ENCODE assay signal across 1 cellular context in the genomic region with DNA sequence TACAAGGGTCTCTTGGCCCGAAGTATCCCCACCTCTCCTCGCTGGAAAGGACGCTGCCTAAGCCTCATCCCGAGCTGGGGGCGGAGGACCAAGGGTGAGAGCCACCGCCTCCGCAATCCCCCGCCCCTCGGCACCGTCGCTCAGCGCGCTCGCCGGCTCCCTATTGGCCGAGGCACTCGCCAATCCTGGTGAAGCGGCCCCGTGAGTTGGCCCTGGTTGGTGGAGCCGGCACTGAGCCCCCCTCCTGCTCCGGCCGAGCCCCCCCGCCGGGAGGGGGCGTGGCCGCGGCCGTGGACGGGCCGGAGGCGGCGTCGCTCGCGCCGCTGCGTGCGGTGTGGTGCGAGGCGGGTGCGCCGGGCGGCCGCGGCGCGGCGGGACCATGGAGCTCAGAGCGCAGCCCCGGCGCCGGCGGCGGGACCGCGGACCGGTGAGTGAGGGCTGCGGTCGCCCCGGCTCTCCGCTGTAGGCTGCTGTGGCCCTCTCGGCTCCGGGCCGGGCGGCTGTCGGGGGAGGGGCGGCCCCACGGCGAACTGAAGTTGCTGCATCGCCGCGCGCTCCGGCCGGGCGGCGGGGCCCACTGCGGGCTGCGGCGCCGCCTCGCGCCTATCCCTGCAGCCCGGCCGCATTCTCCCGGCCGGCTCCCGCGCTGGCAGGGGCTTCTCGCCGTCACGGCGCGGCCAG.
TF ChIP-seq lines count a peak whose summit lies in the region.

Gene WASF3 (plus strand): TSS at position 291 of the 681 bp plus-strand sequence. CDS start 84,588 bp downstream, outside the sequence.

TF ChIP-seq in K562, 482 proteins besides CTCF, POLR2A, EP300 and RAD21 (continued from another document and continues in another):
- TF ChIP-seq, protein P1, sequence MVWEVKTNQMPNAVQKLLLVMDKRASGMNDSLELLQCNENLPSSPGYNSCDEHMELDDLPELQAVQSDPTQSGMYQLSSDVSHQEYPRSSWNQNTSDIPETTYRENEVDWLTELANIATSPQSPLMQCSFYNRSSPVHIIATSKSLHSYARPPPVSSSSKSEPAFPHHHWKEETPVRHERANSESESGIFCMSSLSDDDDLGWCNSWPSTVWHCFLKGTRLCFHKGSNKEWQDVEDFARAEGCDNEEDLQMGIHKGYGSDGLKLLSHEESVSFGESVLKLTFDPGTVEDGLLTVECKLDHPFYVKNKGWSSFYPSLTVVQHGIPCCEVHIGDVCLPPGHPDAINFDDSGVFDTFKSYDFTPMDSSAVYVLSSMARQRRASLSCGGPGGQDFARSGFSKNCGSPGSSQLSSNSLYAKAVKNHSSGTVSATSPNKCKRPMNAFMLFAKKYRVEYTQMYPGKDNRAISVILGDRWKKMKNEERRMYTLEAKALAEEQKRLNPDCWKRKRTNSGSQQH (CRISPR knock-in tag; IDR thresholded peaks at IDR 0.05): no peak
- TF ChIP-seq SUPT5H (IDR thresholded peaks at IDR 0.05) (no peak), ERF (CRISPR knock-in tag; IDR thresholded peaks at IDR 0.05) (no peak), ATF1 (CRISPR knock-in tag; IDR thresholded peaks at IDR 0.05) (no peak), ATF1 (tag; IDR thresholded peaks at IDR 0.05) (peak; percentile 35; the same call in 1 of the 2 replicates), CCAR2 (IDR thresholded peaks at IDR 0.05; ENCODE audit: low read depth, low read length) (no peak), CEBPB (tag; IDR thresholded peaks at IDR 0.05) (no peak), ZEB2 (IDR thresholded peaks at IDR 0.05) (no peak), YBX1 (IDR thresholded peaks at IDR 0.05) (no peak), NR3C1 (CRISPR knock-in tag; IDR thresholded peaks at IDR 0.05) (no peak), SRSF9 (IDR thresholded peaks at IDR 0.05; ENCODE audit: borderline replicate concordance, low read depth, low read length) (no peak), GMEB1 (CRISPR knock-in tag; IDR thresholded peaks at IDR 0.05) (peak; percentile 51; the same call in 1 of the 2 replicates), SP2 (IDR thresholded peaks at IDR 0.05; ENCODE audit: extremely low read depth, low read depth, low read length, poor library complexity, severe bottlenecking) (peak; percentile 58), SAFB (IDR thresholded peaks at IDR 0.05; ENCODE audit: borderline replicate concordance, low read depth, low read length) (no peak), MAZ (CRISPR knock-in tag; conservative IDR thresholded peaks at IDR 0.05 in 1 of 2, IDR thresholded peaks at IDR 0.05 in 1 of 2) (peak; percentile 35 to 36; a peak in 1 of 4 replicates), CXXC5 (CRISPR knock-in tag; IDR thresholded peaks at IDR 0.05) (peak; percentile 82), DEAF1 (CRISPR knock-in tag; IDR thresholded peaks at IDR 0.05) (no peak), ZNF146 (CRISPR knock-in tag; IDR thresholded peaks at IDR 0.05; ENCODE audit: unreplicated experiment) (no peak), POLR2B (IDR thresholded peaks at IDR 0.05; ENCODE audit: low read depth, partially characterized antibody) (no peak), FOS (IDR thresholded peaks at IDR 0.05; ENCODE audit: extremely low read depth, insufficient read length) (peak; percentile 68), NELFE (IDR thresholded peaks at IDR 0.05; ENCODE audit: insufficient read depth, insufficient read length) (no peak), NKRF (IDR thresholded peaks at IDR 0.05; ENCODE audit: borderline replicate concordance) (no peak), RAD51 (IDR thresholded peaks at IDR 0.05; ENCODE audit: borderline replicate concordance, low read depth) (no peak), L3MBTL2 (IDR thresholded peaks at IDR 0.05) (peak; percentile 74; the same call in 1 of the 2 replicates), SMC3 (conservative IDR thresholded peaks at IDR 0.05; ENCODE audit: insufficient read depth, low read depth, low read length) (no peak), ZNF766 (CRISPR knock-in tag; conservative IDR thresholded peaks at IDR 0.05) (no peak), XRCC4 (IDR thresholded peaks at IDR 0.05; ENCODE audit: extremely low read depth, insufficient read depth, insufficient read length) (no peak), PBX2 (CRISPR knock-in tag; IDR thresholded peaks at IDR 0.05; ENCODE audit: low read depth) (peak; percentile 54; the same call in 1 of the 2 replicates), PBX2 (tag; conservative IDR thresholded peaks at IDR 0.05; ENCODE audit: low read depth) (peak; percentile 76)
- TF ChIP-seq, protein P2, sequence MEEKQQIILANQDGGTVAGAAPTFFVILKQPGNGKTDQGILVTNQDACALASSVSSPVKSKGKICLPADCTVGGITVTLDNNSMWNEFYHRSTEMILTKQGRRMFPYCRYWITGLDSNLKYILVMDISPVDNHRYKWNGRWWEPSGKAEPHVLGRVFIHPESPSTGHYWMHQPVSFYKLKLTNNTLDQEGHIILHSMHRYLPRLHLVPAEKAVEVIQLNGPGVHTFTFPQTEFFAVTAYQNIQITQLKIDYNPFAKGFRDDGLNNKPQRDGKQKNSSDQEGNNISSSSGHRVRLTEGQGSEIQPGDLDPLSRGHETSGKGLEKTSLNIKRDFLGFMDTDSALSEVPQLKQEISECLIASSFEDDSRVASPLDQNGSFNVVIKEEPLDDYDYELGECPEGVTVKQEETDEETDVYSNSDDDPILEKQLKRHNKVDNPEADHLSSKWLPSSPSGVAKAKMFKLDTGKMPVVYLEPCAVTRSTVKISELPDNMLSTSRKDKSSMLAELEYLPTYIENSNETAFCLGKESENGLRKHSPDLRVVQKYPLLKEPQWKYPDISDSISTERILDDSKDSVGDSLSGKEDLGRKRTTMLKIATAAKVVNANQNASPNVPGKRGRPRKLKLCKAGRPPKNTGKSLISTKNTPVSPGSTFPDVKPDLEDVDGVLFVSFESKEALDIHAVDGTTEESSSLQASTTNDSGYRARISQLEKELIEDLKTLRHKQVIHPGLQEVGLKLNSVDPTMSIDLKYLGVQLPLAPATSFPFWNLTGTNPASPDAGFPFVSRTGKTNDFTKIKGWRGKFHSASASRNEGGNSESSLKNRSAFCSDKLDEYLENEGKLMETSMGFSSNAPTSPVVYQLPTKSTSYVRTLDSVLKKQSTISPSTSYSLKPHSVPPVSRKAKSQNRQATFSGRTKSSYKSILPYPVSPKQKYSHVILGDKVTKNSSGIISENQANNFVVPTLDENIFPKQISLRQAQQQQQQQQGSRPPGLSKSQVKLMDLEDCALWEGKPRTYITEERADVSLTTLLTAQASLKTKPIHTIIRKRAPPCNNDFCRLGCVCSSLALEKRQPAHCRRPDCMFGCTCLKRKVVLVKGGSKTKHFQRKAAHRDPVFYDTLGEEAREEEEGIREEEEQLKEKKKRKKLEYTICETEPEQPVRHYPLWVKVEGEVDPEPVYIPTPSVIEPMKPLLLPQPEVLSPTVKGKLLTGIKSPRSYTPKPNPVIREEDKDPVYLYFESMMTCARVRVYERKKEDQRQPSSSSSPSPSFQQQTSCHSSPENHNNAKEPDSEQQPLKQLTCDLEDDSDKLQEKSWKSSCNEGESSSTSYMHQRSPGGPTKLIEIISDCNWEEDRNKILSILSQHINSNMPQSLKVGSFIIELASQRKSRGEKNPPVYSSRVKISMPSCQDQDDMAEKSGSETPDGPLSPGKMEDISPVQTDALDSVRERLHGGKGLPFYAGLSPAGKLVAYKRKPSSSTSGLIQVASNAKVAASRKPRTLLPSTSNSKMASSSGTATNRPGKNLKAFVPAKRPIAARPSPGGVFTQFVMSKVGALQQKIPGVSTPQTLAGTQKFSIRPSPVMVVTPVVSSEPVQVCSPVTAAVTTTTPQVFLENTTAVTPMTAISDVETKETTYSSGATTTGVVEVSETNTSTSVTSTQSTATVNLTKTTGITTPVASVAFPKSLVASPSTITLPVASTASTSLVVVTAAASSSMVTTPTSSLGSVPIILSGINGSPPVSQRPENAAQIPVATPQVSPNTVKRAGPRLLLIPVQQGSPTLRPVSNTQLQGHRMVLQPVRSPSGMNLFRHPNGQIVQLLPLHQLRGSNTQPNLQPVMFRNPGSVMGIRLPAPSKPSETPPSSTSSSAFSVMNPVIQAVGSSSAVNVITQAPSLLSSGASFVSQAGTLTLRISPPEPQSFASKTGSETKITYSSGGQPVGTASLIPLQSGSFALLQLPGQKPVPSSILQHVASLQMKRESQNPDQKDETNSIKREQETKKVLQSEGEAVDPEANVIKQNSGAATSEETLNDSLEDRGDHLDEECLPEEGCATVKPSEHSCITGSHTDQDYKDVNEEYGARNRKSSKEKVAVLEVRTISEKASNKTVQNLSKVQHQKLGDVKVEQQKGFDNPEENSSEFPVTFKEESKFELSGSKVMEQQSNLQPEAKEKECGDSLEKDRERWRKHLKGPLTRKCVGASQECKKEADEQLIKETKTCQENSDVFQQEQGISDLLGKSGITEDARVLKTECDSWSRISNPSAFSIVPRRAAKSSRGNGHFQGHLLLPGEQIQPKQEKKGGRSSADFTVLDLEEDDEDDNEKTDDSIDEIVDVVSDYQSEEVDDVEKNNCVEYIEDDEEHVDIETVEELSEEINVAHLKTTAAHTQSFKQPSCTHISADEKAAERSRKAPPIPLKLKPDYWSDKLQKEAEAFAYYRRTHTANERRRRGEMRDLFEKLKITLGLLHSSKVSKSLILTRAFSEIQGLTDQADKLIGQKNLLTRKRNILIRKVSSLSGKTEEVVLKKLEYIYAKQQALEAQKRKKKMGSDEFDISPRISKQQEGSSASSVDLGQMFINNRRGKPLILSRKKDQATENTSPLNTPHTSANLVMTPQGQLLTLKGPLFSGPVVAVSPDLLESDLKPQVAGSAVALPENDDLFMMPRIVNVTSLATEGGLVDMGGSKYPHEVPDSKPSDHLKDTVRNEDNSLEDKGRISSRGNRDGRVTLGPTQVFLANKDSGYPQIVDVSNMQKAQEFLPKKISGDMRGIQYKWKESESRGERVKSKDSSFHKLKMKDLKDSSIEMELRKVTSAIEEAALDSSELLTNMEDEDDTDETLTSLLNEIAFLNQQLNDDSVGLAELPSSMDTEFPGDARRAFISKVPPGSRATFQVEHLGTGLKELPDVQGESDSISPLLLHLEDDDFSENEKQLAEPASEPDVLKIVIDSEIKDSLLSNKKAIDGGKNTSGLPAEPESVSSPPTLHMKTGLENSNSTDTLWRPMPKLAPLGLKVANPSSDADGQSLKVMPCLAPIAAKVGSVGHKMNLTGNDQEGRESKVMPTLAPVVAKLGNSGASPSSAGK (IDR thresholded peaks at IDR 0.05): 0 out of 2 replicates have a peak, but pooled peaks have one; percentile 33
- TF ChIP-seq, protein P3, sequence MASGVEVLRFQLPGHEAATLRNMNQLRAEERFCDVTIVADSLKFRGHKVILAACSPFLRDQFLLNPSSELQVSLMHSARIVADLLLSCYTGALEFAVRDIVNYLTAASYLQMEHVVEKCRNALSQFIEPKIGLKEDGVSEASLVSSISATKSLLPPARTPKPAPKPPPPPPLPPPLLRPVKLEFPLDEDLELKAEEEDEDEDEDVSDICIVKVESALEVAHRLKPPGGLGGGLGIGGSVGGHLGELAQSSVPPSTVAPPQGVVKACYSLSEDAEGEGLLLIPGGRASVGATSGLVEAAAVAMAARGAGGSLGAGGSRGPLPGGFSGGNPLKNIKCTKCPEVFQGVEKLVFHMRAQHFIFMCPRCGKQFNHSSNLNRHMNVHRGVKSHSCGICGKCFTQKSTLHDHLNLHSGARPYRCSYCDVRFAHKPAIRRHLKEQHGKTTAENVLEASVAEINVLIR (CRISPR knock-in tag; IDR thresholded peaks at IDR 0.05): no peak
